ENCODE assay signal across 8 cellular contexts in genomic region chr2:85611705-85612587, GRCh38. TPM values are rescaled to one million over a fixed set of nuclear protein-coding genes. Genes with fewer than 3 reads are reported as not detected.
A peak's percentile ranks its signal among the peaks of the same experiment; 100 is the strongest.
DNase-seq lines count a peak whose midpoint lies in the region; ATAC-seq and TF ChIP-seq lines count a peak whose summit lies in the region.

TSS of gene C2orf68 (minus strand) at chr2:85612066. CDS start at chr2:85611984, 82 bp downstream.

- H3K79me2 ChIP-seq in GM23338 (replicated peaks; ENCODE audit: insufficient read depth): peaks cover 22% of the 10 kb centered on the region

- H3K9ac ChIP-seq in ES-I3 (ENCODE audit: low read depth, low read length) (peak within 1 kb of the TSS; percentile 93), stomach smooth muscle (ENCODE audit: low read length in 2 of 2) (peak within 1 kb of the TSS; percentile 80 to 81)

- H3K4me3 ChIP-seq in GM23338 (peak within 1 kb of the TSS; percentile 99), SJCRH30 (peak within 1 kb of the TSS; percentile 83), fibroblast of villous mesenchyme (ENCODE audit: low read depth, low read length) (peak within 1 kb of the TSS; percentile 81), stomach smooth muscle (ENCODE audit: low read length in 2 of 2) (peak within 1 kb of the TSS; percentile 79 to 91)

- peak; percentile 98 for DNase-seq in GM23338 (ENCODE audit: low spot score)
- DNase-seq in LHCN-M2 (ENCODE audit: low read depth): peak; percentile 80
- peak; percentile 96 for DNase-seq in SJCRH30
- DNase-seq in activated gamma-delta T cell (lab: John Stamatoyannopoulos, UW): peak; percentile 74
- DNase-seq in fibroblast of villous mesenchyme (ENCODE audit: low read depth): peak; percentile 87
- peak; percentile 87 for DNase-seq in neural crest cell (ENCODE audit: low read depth, low spot score)

- H3K4me1 Mint-ChIP-seq in GM23338 (peaks cover 9% of the 10 kb centered on the region), neural crest cell (peaks cover 24% of the 10 kb centered on the region)

- peaks cover 14% of the 10 kb centered on the region for H3K36me3 ChIP-seq in ES-I3 (ENCODE audit: insufficient read depth, low read length)
- 0 out of 2 replicates have a peak, but pooled peaks cover under 1% of the 10 kb centered on the region for H3K36me3 ChIP-seq in GM23338 (ENCODE audit: insufficient read depth)
- no peaks in the 10 kb centered on the region; the same call in 1 of the 2 replicates for H3K36me3 ChIP-seq in SJCRH30
- peaks cover 10 to 17% of the 10 kb centered on the region in 2 donors for H3K36me3 ChIP-seq in stomach smooth muscle (ENCODE audit: control insufficient read depth in 2 of 2, insufficient read depth in 2 of 2, low read length in 2 of 2)

- H3K9me3 ChIP-seq in ES-I3 (ENCODE audit: control insufficient read depth, insufficient read depth, low read length) (no peaks in the 10 kb centered on the region), SJCRH30 (replicated peaks) (no peaks in the 10 kb centered on the region), stomach smooth muscle (ENCODE audit: control insufficient read depth in 2 of 2, low read length in 2 of 2) (no peaks in the 10 kb centered on the region)

- H3K27ac ChIP-seq in GM23338 (ENCODE audit: low read depth) (peak within 1 kb of the TSS; percentile 86), SJCRH30 (peak within 1 kb of the TSS; percentile 71), stomach smooth muscle (ENCODE audit: low read length) (peak within 1 kb of the TSS; percentile 67)

- no peaks in the 10 kb centered on the region for H3K9me2 ChIP-seq in GM23338 (ENCODE audit: insufficient read depth)

- H3K4me2 ChIP-seq in GM23338: peak within 1 kb of the TSS; percentile 100

- H3K27ac Mint-ChIP-seq in GM23338: peak within 1 kb of the TSS; percentile 97
- H3K27ac Mint-ChIP-seq in neural crest cell (ENCODE audit: unreplicated experiment): peak within 1 kb of the TSS; percentile 90

- TF ChIP-seq CTCF in GM23338 (conservative IDR thresholded peaks at IDR 0.05; ENCODE audit: low read depth in 2 of 2): no peak
- no peak for TF ChIP-seq CTCF in fibroblast of villous mesenchyme (IDR thresholded peaks at IDR 0.05; ENCODE audit: insufficient read depth, low read depth, low read length)
- TF ChIP-seq CTCF in neural crest cell (conservative IDR thresholded peaks at IDR 0.05): no peak

- H3K36me3 Mint-ChIP-seq in GM23338 (ENCODE audit: low read depth) (peaks cover 33% of the 10 kb centered on the region), neural crest cell (ENCODE audit: low read depth) (no peaks in the 10 kb centered on the region)

- peak; percentile 88 for ATAC-seq in GM23338

- H3K4me1 ChIP-seq in ES-I3 (ENCODE audit: insufficient read depth, low read length): 0 out of 2 replicates have a peak, but pooled peaks cover under 1% of the 10 kb centered on the region
- peaks cover 5% of the 10 kb centered on the region; the same call in 1 of the 2 replicates for H3K4me1 ChIP-seq in GM23338 (ENCODE audit: insufficient read depth)
- H3K4me1 ChIP-seq in SJCRH30: peaks cover 6% of the 10 kb centered on the region; the same call in 1 of the 2 replicates
- peaks cover 19% of the 10 kb centered on the region for H3K4me1 ChIP-seq in stomach smooth muscle (ENCODE audit: control insufficient read depth, insufficient read depth, low read length)

- peaks cover 15% of the 10 kb centered on the region for H4K20me1 ChIP-seq in GM23338 (replicated peaks; ENCODE audit: insufficient read depth)

- H3K9me3 Mint-ChIP-seq in GM23338 (no peaks in the 10 kb centered on the region), neural crest cell (no peaks in the 10 kb centered on the region)

- peak within 1 kb of the TSS; percentile 72 for H2AFZ ChIP-seq in GM23338

- H3F3A ChIP-seq in GM23338 (replicated peaks; ENCODE audit: low read depth): peaks cover 19% of the 10 kb centered on the region; the same call in 1 of the 2 replicates

- H3K27me3 ChIP-seq in GM23338 (ENCODE audit: insufficient read depth): no peaks in the 10 kb centered on the region
- H3K27me3 ChIP-seq in SJCRH30: no peaks in the 10 kb centered on the region
- no peaks in the 10 kb centered on the region for H3K27me3 ChIP-seq in stomach smooth muscle (ENCODE audit: control insufficient read depth in 1 of 2, insufficient read depth in 2 of 2, low read length in 2 of 2)

- H3K27me3 Mint-ChIP-seq in GM23338 (ENCODE audit: insufficient read depth, low read depth, poor library complexity) (peaks cover 5% of the 10 kb centered on the region), neural crest cell (ENCODE audit: low read depth) (no peaks in the 10 kb centered on the region)

- H3K4me3 Mint-ChIP-seq in GM23338 (peak within 1 kb of the TSS; percentile 96), neural crest cell (peak within 1 kb of the TSS; percentile 97)

TF ChIP-seq in GM23338, 12 proteins besides CTCF, POLR2A, EP300 and RAD21 (continues in another document):
- TF ChIP-seq ZNF331 (CRISPR knock-in tag; IDR thresholded peaks at IDR 0.05; ENCODE audit: low read depth): no peak
- no peak for TF ChIP-seq EZH2phosphoT487 (IDR thresholded peaks at IDR 0.05; ENCODE audit: unreplicated experiment)
- TF ChIP-seq ETS1 (IDR thresholded peaks at IDR 0.05): peak; percentile 77
- no peak for TF ChIP-seq EZH2 (IDR thresholded peaks at IDR 0.05; ENCODE audit: low read depth, unreplicated experiment)
- TF ChIP-seq ZNF462 (CRISPR knock-in tag; IDR thresholded peaks at IDR 0.05): no peak

RNA-seq across cellular contexts. Expression of gene C2orf68, which starts in this region (rescaled TPM):
- total RNA-seq in GM23338 (2014; rRNA removed; shearing (Covaris generic)): 26.8 and 32.4 TPM in 2 replicates
- polyA plus RNA-seq in GM23338 (2016; fragmentation: Nextera tagmentation; extraction: Ambion mirVana): 76.4 and 81.2 TPM in 2 replicates
- 9.4 and 15.7 TPM in 2 replicates for total RNA-seq in LHCN-M2 (2014; rRNA removed)
- 25.8 TPM for polyA plus RNA-seq in LHCN-M2 (2012)
- 53.6 and 57.9 TPM in 2 replicates for total RNA-seq in SJCRH30 (2014; rRNA removed; shearing (Covaris generic))
- total RNA-seq in fibroblast of villous mesenchyme: 16.4 and 26.8 TPM in 2 replicates
- 50.4 and 53.7 TPM in 2 replicates for total RNA-seq in neural crest cell

Comparison
In these comparisons a context has a peak if more than half of its experiments do, and no peak if none do; other contexts are left out.
1. Peak in every context shown above with its lines: DNase-seq, ATAC-seq, H3K4me3 ChIP-seq and H3K27ac ChIP-seq.